ENCODE assay signal across 9 cellular contexts in the genomic region with DNA sequence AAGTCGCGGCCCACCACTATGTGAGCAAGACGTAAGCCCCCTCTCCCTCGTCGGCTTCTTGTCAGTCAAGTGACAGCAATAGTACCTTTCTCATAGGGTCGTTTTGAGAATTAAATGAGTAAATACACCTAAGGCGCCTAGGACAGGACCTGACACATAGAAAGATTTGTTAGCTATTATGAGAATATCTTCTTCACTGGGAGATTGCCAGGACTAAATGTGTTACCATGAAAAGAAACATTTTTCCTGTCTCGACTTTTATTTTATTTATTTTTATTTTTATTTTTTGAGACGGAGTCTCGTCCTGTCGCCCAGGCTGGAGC. TPM values are rescaled to one million over a fixed set of nuclear protein-coding genes. Genes with fewer than 3 reads are reported as not detected.
DNase-seq lines count a peak whose midpoint lies in the region; ATAC-seq and TF ChIP-seq lines count a peak whose summit lies in the region.
"Had no signal": no experiment of that assay in that cellular context is flagged by ENCODE, and none has a peak within 500 bp of the region (broad histone marks: within the 10 kb centered on the region; RNA-seq: fewer than 3 reads in every experiment).

No MANE protein-coding gene starts in this region.

- H3K9me3 ChIP-seq in adrenal gland (replicated peaks in 1 of 3) (no peaks in the 10 kb centered on the region), thoracic aorta (no peaks in the 10 kb centered on the region)

- peaks cover 0 to 17% of the 10 kb centered on the region in 2 donors for H3K36me3 ChIP-seq in adrenal gland (replicated peaks in 1 of 2)
- peaks cover 16% of the 10 kb centered on the region for H3K36me3 ChIP-seq in thoracic aorta

- intact Hi-C loops in activated CD4-positive, alpha-beta T cell treated with anti-CD3 and anti-CD28 coated beads for 36 hours (cut with DNase I, micrococcal nuclease): loop anchor here (1.0 to 10.0 kb wide), 9 partner anchors 10 to 1209 kb away; partner anchors contain the start of genes CCT3 (in 1 of the 2), ISG20L2 (in 1 of the 2), MEF2D (in 1 of the 2) and METTL25B (in 1 of the 2)
- intact Hi-C loops in adrenal gland (cut with DNase I): no loop called here

- DNase-seq in activated CD4-positive, alpha-beta T cell treated with anti-CD3 and anti-CD28 coated beads for 36 hours: no peak
- no peak for DNase-seq in activated CD4-positive, alpha-beta T cell treated with anti-CD3 and anti-CD28 coated beads for 4 hours
- no peak for DNase-seq in adrenal gland
- no peak for DNase-seq in thoracic aorta (ENCODE audit: low spot score)
- no peak for DNase-seq in stimulated activated CD4-positive, alpha-beta T cell treated with anti-CD3 and anti-CD28 coated beads, Interleukin-15, amount 100 ng/mL, for 24 hours
- no peak for DNase-seq in SHP77 treated with DMSO at 0.1 percent for 48 hours (lab: John Stamatoyannopoulos, UW)

- H3K4me1 Mint-ChIP-seq in activated CD4-positive, alpha-beta T cell treated with anti-CD3 and anti-CD28 coated beads for 36 hours: peaks cover 43% of the 10 kb centered on the region

- H3K27ac Mint-ChIP-seq in activated CD4-positive, alpha-beta T cell treated with anti-CD3 and anti-CD28 coated beads for 36 hours: peak overlapping the region; percentile 98

- H3K27ac ChIP-seq in adrenal gland (peak overlapping the region; percentile 88 to 97 (median 93)), layer of hippocampus (ENCODE audit: low read depth, low read length) (peak overlapping the region; percentile 99), thoracic aorta (peak overlapping the region; percentile 78 to 89)

- peak overlapping the region in 3 of 4 donors; percentile 40 to 82 (median 67) for H3K4me3 ChIP-seq in adrenal gland
- H3K4me3 ChIP-seq in thoracic aorta: peak overlapping the region; percentile 81

- TF ChIP-seq CTCF in adrenal gland (IDR thresholded peaks at IDR 0.05): no peak
- no peak for TF ChIP-seq CTCF in thoracic aorta (IDR thresholded peaks at IDR 0.05)

- H3K9me3 Mint-ChIP-seq in activated CD4-positive, alpha-beta T cell treated with anti-CD3 and anti-CD28 coated beads for 36 hours (ENCODE audit: low read depth): no peaks in the 10 kb centered on the region

- H3K27me3 Mint-ChIP-seq in activated CD4-positive, alpha-beta T cell treated with anti-CD3 and anti-CD28 coated beads for 36 hours: no peaks in the 10 kb centered on the region

- POLR2A ChIA-PET in activated CD4-positive, alpha-beta T cell treated with anti-CD3 and anti-CD28 coated beads for 36 hours (lab: Charles Lee): interaction anchor here (0.6 to 2.8 kb wide), 13 partner anchors 8 to 116 kb away, joined by 3 to 34 read pairs (median 5); partner anchors contain the start of gene SLC25A44

- peak overlapping the region; percentile 76 for H3K4me3 Mint-ChIP-seq in activated CD4-positive, alpha-beta T cell treated with anti-CD3 and anti-CD28 coated beads for 36 hours

- peaks cover 27% of the 10 kb centered on the region in 2 donors for H3K4me1 ChIP-seq in adrenal gland (replicated peaks in 1 of 2)
- peaks cover 21 to 31% of the 10 kb centered on the region in 2 donors for H3K4me1 ChIP-seq in thoracic aorta (ENCODE audit: control insufficient read depth in 1 of 2, low read depth in 2 of 2)

- 11 to 19% (median 16%) methylated on average over 10 to 11 of the region's 11 CpGs for WGBS in adrenal gland, 4 donors

- TF ChIP-seq POLR2A in adrenal gland (IDR thresholded peaks at IDR 0.05): no peak
- no peak for TF ChIP-seq POLR2A in GM18505 (IDR thresholded peaks at IDR 0.05; ENCODE audit: borderline replicate concordance, extremely low read depth, insufficient read depth, insufficient read length)

- H3K36me3 Mint-ChIP-seq in activated CD4-positive, alpha-beta T cell treated with anti-CD3 and anti-CD28 coated beads for 36 hours (ENCODE audit: low read depth): peaks cover 75% of the 10 kb centered on the region

- no peak for ATAC-seq in activated CD4-positive, alpha-beta T cell treated with anti-CD3 and anti-CD28 coated beads for 36 hours
- no peak for ATAC-seq in thoracic aorta (ENCODE audit: insufficient number of reproducible peaks, low FRiP score, low read depth)
- no peak for ATAC-seq in GM18505 (IDR thresholded peaks at IDR 0.05; ENCODE audit: unreplicated experiment)

- H3K27me3 ChIP-seq in adrenal gland (no peaks in the 10 kb centered on the region), layer of hippocampus (ENCODE audit: control insufficient read depth, insufficient read depth, low read length) (no peaks in the 10 kb centered on the region), thoracic aorta (replicated peaks; ENCODE audit: insufficient read depth) (no peaks in the 10 kb centered on the region)

- CTCF ChIA-PET in activated CD4-positive, alpha-beta T cell treated with anti-CD3 and anti-CD28 coated beads for 36 hours (lab: Charles Lee): interaction anchor here (1.0 to 4.1 kb wide), 8 partner anchors 8 to 232 kb away, joined by 3 to 47 read pairs (median 5); partner anchors contain the start of gene SMG5

RNA-seq across cellular contexts. Expression of gene PMF1, which starts 0.8 kb away (rescaled TPM):
- total RNA-seq in activated CD4-positive, alpha-beta T cell treated with anti-CD3 and anti-CD28 coated beads for 36 hours: 100 to 1,000 TPM; 108 to 117 TPM
- 10 to 100 TPM; 47.6 to 90.2 (median 60.1) TPM for total RNA-seq in adrenal gland
- polyA plus RNA-seq in adrenal gland: 100 to 1,000 TPM in 1 of 3 donors, 10 to 100 TPM in 2; 45.6 to 103 (median 78.2) TPM
- 10 to 100 TPM; 26.4 to 33.2 TPM for total RNA-seq in thoracic aorta

RNA-seq across cellular contexts. Expression of gene SLC25A44, which starts 19.7 kb away (rescaled TPM):
- total RNA-seq in activated CD4-positive, alpha-beta T cell treated with anti-CD3 and anti-CD28 coated beads for 36 hours: 10 to 100 TPM; 42.4 to 51.9 TPM
- total RNA-seq in adrenal gland (10 to 100 TPM; 11.4 to 33.7 (median 18.0) TPM), thoracic aorta (10 to 100 TPM; 10.7 to 23.7 TPM)
- 10 to 100 TPM in 1 of 3 donors, 1 to 10 TPM in 2; 7.0 to 31.7 (median 8.6) TPM for polyA plus RNA-seq in adrenal gland

RNA-seq across cellular contexts. Expression of gene BGLAP, which starts 28.4 kb away (rescaled TPM):
- total RNA-seq in activated CD4-positive, alpha-beta T cell treated with anti-CD3 and anti-CD28 coated beads for 36 hours: 1 to 10 TPM; 2.1 to 2.4 TPM
- total RNA-seq in adrenal gland (1 to 10 TPM in 3 of 8 donors, under 1 TPM in 3, not detected in 2; 0.39 to 2.1 (median 0.85) TPM), thoracic aorta (not detected)
- polyA plus RNA-seq in adrenal gland: 1 to 10 TPM in 2 of 3 donors, not detected in 1; 3.0 to 8.2 TPM
- total RNA-seq: M059J had no signal

RNA-seq across cellular contexts. Expression of gene PAQR6, which starts 34.3 kb away (rescaled TPM):
- total RNA-seq in activated CD4-positive, alpha-beta T cell treated with anti-CD3 and anti-CD28 coated beads for 36 hours: 1 to 10 TPM; 4.7 to 5.7 TPM
- total RNA-seq in adrenal gland (1 to 10 TPM in 5 of 8 donors, under 1 TPM in 1, not detected in 2; 0.91 to 3.0 (median 1.3) TPM), thoracic aorta (1 to 10 TPM in 1 of 2 donors, under 1 TPM in 1; 0.27 to 2.5 TPM)
- polyA plus RNA-seq in adrenal gland: 10 to 100 TPM in 1 of 3 donors, 1 to 10 TPM in 1, under 1 TPM in 1; 0.53 to 13.8 (median 5.4) TPM

Comparison
In these comparisons a context has a peak if more than half of its experiments do, and no peak if none do; other contexts are left out.
1. intact Hi-C loops: an anchor here in activated CD4-positive, alpha-beta T cell treated with anti-CD3 and anti-CD28 coated beads for 36 hours (1.0 to 10.0 kb wide); none called in adrenal gland.